ENCODE assay signal across 10 cellular contexts in the genomic region with DNA sequence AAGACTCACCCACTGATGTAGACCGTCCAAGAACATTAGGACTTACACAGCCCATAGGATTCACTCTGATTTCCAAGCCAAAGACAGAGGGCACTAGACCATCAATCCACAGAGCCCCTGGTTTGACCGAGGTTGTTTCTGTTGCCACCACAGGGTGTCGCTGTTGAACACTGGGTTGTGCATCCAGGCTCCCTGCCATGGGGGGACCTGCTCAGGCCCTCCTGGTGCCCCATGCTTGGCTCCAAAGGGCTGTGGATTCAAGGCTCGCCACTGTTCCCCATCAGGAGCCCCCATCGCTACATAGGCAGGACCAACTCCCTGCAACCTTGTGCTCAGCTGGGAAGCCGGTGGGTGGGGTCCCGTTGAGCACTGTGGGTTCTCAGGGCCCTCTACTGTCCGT.
DNase-seq lines count a peak whose midpoint lies in the region; ATAC-seq and TF ChIP-seq lines count a peak whose summit lies in the region.
"Had no signal": no experiment of that assay in that cellular context is flagged by ENCODE, and none has a peak within 500 bp of the region (broad histone marks: within the 10 kb centered on the region; RNA-seq: fewer than 3 reads in every experiment).

No MANE protein-coding gene starts in this region.

- H3K4me2 ChIP-seq in MM.1S (ENCODE audit: low read depth, low read length), result no peak overlapping the region

- DNase-seq in NOMO-1 (lab: John Stamatoyannopoulos, UW; ENCODE audit: unreplicated experiment in 2 of 2) (peak; percentile 5 to 16), NOMO-1 treated with dmso at 0.1 percent for 144 hours (lab: John Stamatoyannopoulos, UW; ENCODE audit: unreplicated experiment) (no peak), MM.1S (no peak), choroid plexus epithelial cell (ENCODE audit: low read depth) (peak; percentile 36), prostate gland (ENCODE audit: low spot score) (no peak), Kasumi-1 (lab: John Stamatoyannopoulos, UW) (no peak)
- no peak for DNase-seq in effector CD4-positive, alpha-beta T cell

- H3K36me3 ChIP-seq in MM.1S (replicated peaks; ENCODE audit: insufficient read depth, low read length) (no peaks in the 10 kb centered on the region), prostate gland (no peaks in the 10 kb centered on the region)
- H3K36me3 ChIP-seq: vagina had no signal

- 74% methylated on average over 8 of the region's 8 CpGs for WGBS in prostate gland

- no peak overlapping the region for H3K9ac ChIP-seq in MM.1S (ENCODE audit: low read length)

- no peaks in the 10 kb centered on the region for H3F3A ChIP-seq in MM.1S (ENCODE audit: insufficient read depth, low read length)

- ATAC-seq in HG03139 (IDR thresholded peaks at IDR 0.05; ENCODE audit: unreplicated experiment), result no peak

- H3K27ac ChIP-seq in MM.1S (ENCODE audit: low read length) (no peak overlapping the region), prostate gland (no peak overlapping the region)
- H3K27ac ChIP-seq: vagina had no signal

- no peaks in the 10 kb centered on the region for H3K9me2 ChIP-seq in MM.1S (replicated peaks; ENCODE audit: insufficient read depth, low read length)

- H3K4me3 ChIP-seq in MM.1S (ENCODE audit: low read length) (no peak overlapping the region), choroid plexus epithelial cell (ENCODE audit: low read depth, low read length) (no peak overlapping the region), prostate gland (no peak overlapping the region)
- H3K4me3 ChIP-seq: lung, vagina had no signal

- H3K79me2 ChIP-seq in MM.1S (ENCODE audit: low read length), result no peaks in the 10 kb centered on the region

- TF ChIP-seq CTCF in MM.1S (IDR thresholded peaks at IDR 0.05; ENCODE audit: low read length) (peak; percentile 57), choroid plexus epithelial cell (conservative IDR thresholded peaks at IDR 0.05; ENCODE audit: low read depth, low read length) (peak; percentile 66), prostate gland (IDR thresholded peaks at IDR 0.05) (peak in 3 of 4 experiments; percentile 35 to 44 (median 42))

- no peaks in the 10 kb centered on the region for H4K20me1 ChIP-seq in MM.1S (ENCODE audit: insufficient read depth, low read length)

- no peaks in the 10 kb centered on the region for H3K9me3 ChIP-seq in MM.1S (replicated peaks; ENCODE audit: insufficient read depth, low read length)
- H3K9me3 ChIP-seq in prostate gland, result no peaks in the 10 kb centered on the region
- H3K9me3 ChIP-seq: vagina had no signal

- intact Hi-C loops in prostate gland (cut with DNase I), result no loop called here

- no peaks in the 10 kb centered on the region for H3K4me1 ChIP-seq in MM.1S (ENCODE audit: low read length)
- no peaks in the 10 kb centered on the region for H3K4me1 ChIP-seq in prostate gland (replicated peaks)

- no peak for TF ChIP-seq POLR2A in prostate gland (IDR thresholded peaks at IDR 0.05)

- H3K27me3 ChIP-seq in MM.1S (replicated peaks; ENCODE audit: insufficient read depth, low read length), result peaks cover 85% of the 10 kb centered on the region
- H3K27me3 ChIP-seq in prostate gland (replicated peaks; ENCODE audit: insufficient read depth), result no peaks in the 10 kb centered on the region
- H3K27me3 ChIP-seq: vagina had no signal

- H2AFZ ChIP-seq in MM.1S (ENCODE audit: low read length), result no peak overlapping the region

Comparison
In these comparisons a context has a peak if more than half of its experiments do, and no peak if none do; other contexts are left out.
1. DNase-seq: peak in NOMO-1 (2 of 2) and choroid plexus epithelial cell (single experiment); none in NOMO-1 treated with dmso at 0.1 percent for 144 hours (single experiment), MM.1S (single experiment), prostate gland (single experiment), Kasumi-1 (0 of 2) and effector CD4-positive, alpha-beta T cell (single experiment).
2. Peak in every context shown above with its lines, with median percentiles within 50 percentile points of each other: CTCF ChIP-seq.